ENCODE assay signal across 8 cellular contexts in genomic region chr19:611506-611869, GRCh38. TPM values are rescaled to one million over a fixed set of nuclear protein-coding genes. Genes with fewer than 3 reads are reported as not detected.
A peak's percentile ranks its signal among the peaks of the same experiment; 100 is the strongest.
DNase-seq lines count a peak whose midpoint lies in the region; ATAC-seq, FAIRE-seq and TF ChIP-seq lines count a peak whose summit lies in the region.

No MANE protein-coding gene starts in this region.

- TF ChIP-seq RAD21 in HepG2 (CRISPR knock-in tag; IDR thresholded peaks at IDR 0.05): no peak

- CTCF ChIA-PET in HepG2 (lab: Yijun Ruan, JAX; ENCODE audit: low intra/inter-chr PET ratio, low total read pairs): no interaction called here

- in situ Hi-C loops in HepG2 (cut with HindIII; ENCODE audit: extremely low pct_ligation_motif_present, low pct_unique_long_range_greater_than_20kb): no loop called here

- BruUV-seq in HepG2 (replicated peaks; lab: Mats Ljungman, UMichigan): no TSS peak

- no peak for FAIRE-seq in HepG2 (lab: Jason Lieb, UNC)

- TF ChIP-seq CTCF in GM20000 (IDR thresholded peaks at IDR 0.05; ENCODE audit: extremely low read depth, missing control alignments) (no peak), dorsolateral prefrontal cortex (IDR thresholded peaks at IDR 0.05 in 54 of 56, conservative IDR thresholded peaks at IDR 0.05 in 2 of 56; ENCODE audit: low read depth in 1 of 56, partially characterized antibody in 56 of 56) (no peak), HepG2 (CRISPR knock-in tag; IDR thresholded peaks at IDR 0.05) (no peak)

- no peaks in the 10 kb centered on the region for H4K20me1 ChIP-seq in HepG2 (ENCODE audit: insufficient read depth, low read length)

- peak overlapping the region in 58 of 59 donors; percentile 3 to 97 (median 92) for H3K27ac ChIP-seq in dorsolateral prefrontal cortex
- no peak overlapping the region for H3K27ac ChIP-seq in HepG2 (ENCODE audit: extremely low read length, insufficient read depth, low read length)

- H3K9ac ChIP-seq in HepG2 (ENCODE audit: insufficient read depth, low read depth, low read length): no peak overlapping the region

- no peak overlapping the region for H2AFZ ChIP-seq in HepG2 (ENCODE audit: low read length)

- TF ChIP-seq EP300 in HepG2 (IDR thresholded peaks at IDR 0.05; ENCODE audit: low read depth in 2 of 2, low read length in 2 of 2): no peak
- TF ChIP-seq EP300 in HepG2 (CRISPR knock-in tag; IDR thresholded peaks at IDR 0.05; ENCODE audit: borderline replicate concordance): no peak

- peaks cover 3 to 4% of the 10 kb centered on the region in 2 experiments; a peak in 2 of 5 replicates for H3K36me3 ChIP-seq in HepG2 (replicated peaks in 1 of 2; ENCODE audit: control insufficient read depth in 1 of 2, insufficient read depth in 2 of 2, low read length in 2 of 2)

- H3K4me3 ChIP-seq in dorsolateral prefrontal cortex (peak overlapping the region in 1 of 59 donors; percentile 7), HepG2 (replicated peaks in 1 of 3; ENCODE audit: insufficient read depth in 1 of 3, low read depth in 2 of 3, low read length in 3 of 3) (no peak overlapping the region)

- no peaks in the 10 kb centered on the region for H3K27me3 ChIP-seq in dorsolateral prefrontal cortex
- H3K27me3 ChIP-seq in HepG2 (ENCODE audit: control insufficient read depth in 1 of 2, insufficient read depth in 2 of 2, low read length in 2 of 2): no peaks in the 10 kb centered on the region

- intact Hi-C loops in dorsolateral prefrontal cortex (cut with DNase I) (no loop called here), HepG2 (cut with micrococcal nuclease; ENCODE audit: unreplicated experiment) (no loop called here)

- no peaks in the 10 kb centered on the region for H3K79me2 ChIP-seq in HepG2 (ENCODE audit: insufficient read depth, low read length)

- POLR2A ChIA-PET in HepG2 (lab: Yijun Ruan, JAX): no interaction called here

- ATAC-seq in HepG2 (no peak), GM19467 (IDR thresholded peaks at IDR 0.05; ENCODE audit: unreplicated experiment) (no peak)

- H3K4me1 ChIP-seq in HepG2 (ENCODE audit: insufficient read depth, low read length): no peaks in the 10 kb centered on the region

- 81% methylated on average over 12 of the region's 12 CpGs for WGBS in HepG2 (ENCODE audit: low lambda C conversion rate)

- TF ChIP-seq POLR2A in HepG2 (IDR thresholded peaks at IDR 0.05; ENCODE audit: insufficient read depth in 1 of 2, low read depth in 2 of 2, low read length in 2 of 2): no peak

- H3K9me3 ChIP-seq in HepG2 (ENCODE audit: low read length): no peaks in the 10 kb centered on the region

- H3K4me2 ChIP-seq in HepG2 (ENCODE audit: low read depth, low read length): no peak overlapping the region

- DNase-seq in GM20000 (ENCODE audit: low spot score) (peak; percentile 71), dorsolateral prefrontal cortex (no peak), HepG2 (ENCODE audit: low spot score) (no peak), NCI-H446 (lab: John Stamatoyannopoulos, UW) (no peak), dermis blood vessel endothelial cell (no peak)
- DNase-seq in activated CD4-positive, CD25-positive, alpha-beta regulatory T cell treated with anti-CD3 and anti-CD28 coated beads, Interleukin-2, amount 50 U/mL, for 72 hours: peak; percentile 54
- peak; percentile 56 to 71 for DNase-seq in stimulated activated CD4-positive, alpha-beta T cell treated with anti-CD3 and anti-CD28 coated beads, Interleukin-4, amount 100 ng/mL, for 4 hours

RNA-seq across cellular contexts. Expression of gene HCN2, which starts 21.8 kb away (rescaled TPM):
- total RNA-seq in dorsolateral prefrontal cortex (100 to 1,000 TPM in 109 of 120 experiments, 10 to 100 TPM in 11; 76.8 to 199 (median 123) TPM), HepG2 (2016; rRNA removed; fragmentation: Illumina TruSeq; extraction: Trizol) (not detected in 2 replicates), dermis blood vessel endothelial cell (0.34 and 0.70 TPM in 2 replicates)
- not detected in 2 replicates for total RNA-seq in HepG2 (2016; cell fraction: cytosol; rRNA removed; fragmentation: Illumina TruSeq; extraction: Trizol; ENCODE audit: low read depth)
- not detected in 2 replicates for total RNA-seq in HepG2 (2016; cell fraction: insoluble cytoplasmic fraction; rRNA removed; fragmentation: Illumina TruSeq; extraction: Trizol)
- total RNA-seq in HepG2 (2016; cell fraction: membrane; rRNA removed; fragmentation: Illumina TruSeq; extraction: Trizol): 0.03 TPM in 1 of 2 replicates, not detected in the other
- not detected in 2 replicates for total RNA-seq in HepG2 (2016; cell fraction: nucleus; rRNA removed; fragmentation: Illumina TruSeq; extraction: Trizol)
- polyA plus RNA-seq in HepG2 (2011; rRNA removed): 0.01 and 0.05 TPM in 2 replicates
- polyA plus RNA-seq in HepG2 (2011; cell fraction: cytosol; rRNA removed): 0.07 and 0.09 TPM in 2 replicates
- polyA plus RNA-seq in HepG2 (2011; cell fraction: nucleus; rRNA removed): 0.19 and 0.24 TPM in 2 replicates
- polyA plus RNA-seq in HepG2 (2012): 0.15 and 0.39 TPM in 2 replicates
- polyA plus RNA-seq in HepG2 (2016; cell fraction: cytosol; fragmentation: Illumina TruSeq; extraction: Trizol; ENCODE audit: low read depth): 0.07 TPM in 1 of 2 replicates, not detected in the other
- not detected in 2 replicates for polyA plus RNA-seq in HepG2 (2016; cell fraction: insoluble cytoplasmic fraction; fragmentation: Illumina TruSeq; extraction: Trizol; ENCODE audit: low read depth)
- 0.05 TPM in 1 of 2 replicates, not detected in the other for polyA plus RNA-seq in HepG2 (2016; cell fraction: membrane; fragmentation: Illumina TruSeq; extraction: Trizol; ENCODE audit: low read depth)
- not detected in 2 replicates for polyA plus RNA-seq in HepG2 (2016; cell fraction: nucleus; fragmentation: Illumina TruSeq; extraction: Trizol; ENCODE audit: insufficient read depth, low read depth)
- 0.16 and 9.3 TPM in 2 replicates for polyA minus RNA-seq in HepG2 (2011; rRNA and poly(A)+ RNA removed; ENCODE audit: low replicate concordance)
- not detected in 2 replicates for polyA minus RNA-seq in HepG2 (2011; cell fraction: cytosol; rRNA and poly(A)+ RNA removed)
- not detected in 2 replicates for polyA minus RNA-seq in HepG2 (2011; cell fraction: nucleus; rRNA and poly(A)+ RNA removed)

RNA-seq across cellular contexts. Expression of gene POLRMT, which starts 21.8 kb away (rescaled TPM):
- 10 to 100 TPM; 27.8 to 91.2 (median 61.9) TPM for total RNA-seq in dorsolateral prefrontal cortex
- 52.5 and 78.0 TPM in 2 replicates for total RNA-seq in HepG2 (2016; rRNA removed; fragmentation: Illumina TruSeq; extraction: Trizol)
- total RNA-seq in HepG2 (2016; cell fraction: cytosol; rRNA removed; fragmentation: Illumina TruSeq; extraction: Trizol; ENCODE audit: low read depth): 14.6 and 16.3 TPM in 2 replicates
- total RNA-seq in HepG2 (2016; cell fraction: insoluble cytoplasmic fraction; rRNA removed; fragmentation: Illumina TruSeq; extraction: Trizol): 49.1 and 82.6 TPM in 2 replicates
- total RNA-seq in HepG2 (2016; cell fraction: membrane; rRNA removed; fragmentation: Illumina TruSeq; extraction: Trizol): 30.6 and 32.9 TPM in 2 replicates
- total RNA-seq in HepG2 (2016; cell fraction: nucleus; rRNA removed; fragmentation: Illumina TruSeq; extraction: Trizol): 53.4 and 70.1 TPM in 2 replicates
- polyA plus RNA-seq in HepG2 (2011; rRNA removed): 101 and 114 TPM in 2 replicates
- 20.8 and 36.5 TPM in 2 replicates for polyA plus RNA-seq in HepG2 (2011; cell fraction: cytosol; rRNA removed)
- 255 and 333 TPM in 2 replicates for polyA plus RNA-seq in HepG2 (2011; cell fraction: nucleus; rRNA removed)
- polyA plus RNA-seq in HepG2 (2012): 52.2 and 65.7 TPM in 2 replicates
- polyA plus RNA-seq in HepG2 (2016; cell fraction: cytosol; fragmentation: Illumina TruSeq; extraction: Trizol; ENCODE audit: low read depth): 16.5 and 17.7 TPM in 2 replicates
- 70.9 and 71.7 TPM in 2 replicates for polyA plus RNA-seq in HepG2 (2016; cell fraction: insoluble cytoplasmic fraction; fragmentation: Illumina TruSeq; extraction: Trizol; ENCODE audit: low read depth)
- 34.9 and 37.3 TPM in 2 replicates for polyA plus RNA-seq in HepG2 (2016; cell fraction: membrane; fragmentation: Illumina TruSeq; extraction: Trizol; ENCODE audit: low read depth)
- 138 and 146 TPM in 2 replicates for polyA plus RNA-seq in HepG2 (2016; cell fraction: nucleus; fragmentation: Illumina TruSeq; extraction: Trizol; ENCODE audit: insufficient read depth, low read depth)
- 247 and 377 TPM in 2 replicates for polyA minus RNA-seq in HepG2 (2011; rRNA and poly(A)+ RNA removed; ENCODE audit: low replicate concordance)
- 67.1 and 69.6 TPM in 2 replicates for polyA minus RNA-seq in HepG2 (2011; cell fraction: cytosol; rRNA and poly(A)+ RNA removed)
- 37.9 and 42.3 TPM in 2 replicates for polyA minus RNA-seq in HepG2 (2011; cell fraction: nucleus; rRNA and poly(A)+ RNA removed)
- 29.1 and 37.6 TPM in 2 replicates for total RNA-seq in dermis blood vessel endothelial cell

RNA-seq across cellular contexts. Expression of gene FGF22, which starts 28.2 kb away (rescaled TPM):
- total RNA-seq in dorsolateral prefrontal cortex: 10 to 100 TPM in 2 of 120 experiments, 1 to 10 TPM in 118; 3.6 to 10.1 (median 5.8) TPM
- total RNA-seq in HepG2 (2016; rRNA removed; fragmentation: Illumina TruSeq; extraction: Trizol): 0.24 TPM in 1 of 2 replicates, not detected in the other
- total RNA-seq in HepG2 (2016; cell fraction: cytosol; rRNA removed; fragmentation: Illumina TruSeq; extraction: Trizol; ENCODE audit: low read depth): not detected in 2 replicates
- total RNA-seq in HepG2 (2016; cell fraction: insoluble cytoplasmic fraction; rRNA removed; fragmentation: Illumina TruSeq; extraction: Trizol): 0.09 TPM in 1 of 2 replicates, not detected in the other
- total RNA-seq in HepG2 (2016; cell fraction: membrane; rRNA removed; fragmentation: Illumina TruSeq; extraction: Trizol): 0.17 and 0.19 TPM in 2 replicates
- total RNA-seq in HepG2 (2016; cell fraction: nucleus; rRNA removed; fragmentation: Illumina TruSeq; extraction: Trizol): not detected in 2 replicates
- 0.07 TPM in 1 of 2 replicates, not detected in the other for polyA plus RNA-seq in HepG2 (2011; rRNA removed)
- not detected in 2 replicates for polyA plus RNA-seq in HepG2 (2011; cell fraction: cytosol; rRNA removed)
- polyA plus RNA-seq in HepG2 (2011; cell fraction: nucleus; rRNA removed): not detected in 2 replicates
- 0.09 and 0.27 TPM in 2 replicates for polyA plus RNA-seq in HepG2 (2012)
- polyA plus RNA-seq in HepG2 (2016; cell fraction: cytosol; fragmentation: Illumina TruSeq; extraction: Trizol; ENCODE audit: low read depth): 0.08 and 0.16 TPM in 2 replicates
- polyA plus RNA-seq in HepG2 (2016; cell fraction: insoluble cytoplasmic fraction; fragmentation: Illumina TruSeq; extraction: Trizol; ENCODE audit: low read depth): not detected in 2 replicates
- 0.13 TPM in 1 of 2 replicates, not detected in the other for polyA plus RNA-seq in HepG2 (2016; cell fraction: membrane; fragmentation: Illumina TruSeq; extraction: Trizol; ENCODE audit: low read depth)
- 0.33 TPM in 1 of 2 replicates, not detected in the other for polyA plus RNA-seq in HepG2 (2016; cell fraction: nucleus; fragmentation: Illumina TruSeq; extraction: Trizol; ENCODE audit: insufficient read depth, low read depth)
- polyA minus RNA-seq in HepG2 (2011; rRNA and poly(A)+ RNA removed; ENCODE audit: low replicate concordance): not detected in 2 replicates
- polyA minus RNA-seq in HepG2 (2011; cell fraction: cytosol; rRNA and poly(A)+ RNA removed): not detected in 2 replicates
- polyA minus RNA-seq in HepG2 (2011; cell fraction: nucleus; rRNA and poly(A)+ RNA removed): not detected in 2 replicates
- not detected in 2 replicates for total RNA-seq in dermis blood vessel endothelial cell

RNA-seq across cellular contexts. Expression of gene BSG, which starts 39.1 kb away (rescaled TPM):
- total RNA-seq in dorsolateral prefrontal cortex (100 to 1,000 TPM; 350 to 867 (median 549) TPM), HepG2 (2016; rRNA removed; fragmentation: Illumina TruSeq; extraction: Trizol) (136 and 309 TPM in 2 replicates), dermis blood vessel endothelial cell (356 and 480 TPM in 2 replicates)
- total RNA-seq in HepG2 (2016; cell fraction: cytosol; rRNA removed; fragmentation: Illumina TruSeq; extraction: Trizol; ENCODE audit: low read depth): 81.8 and 84.4 TPM in 2 replicates
- total RNA-seq in HepG2 (2016; cell fraction: insoluble cytoplasmic fraction; rRNA removed; fragmentation: Illumina TruSeq; extraction: Trizol): 114 and 317 TPM in 2 replicates
- total RNA-seq in HepG2 (2016; cell fraction: membrane; rRNA removed; fragmentation: Illumina TruSeq; extraction: Trizol): 96.0 and 109 TPM in 2 replicates
- 271 and 340 TPM in 2 replicates for total RNA-seq in HepG2 (2016; cell fraction: nucleus; rRNA removed; fragmentation: Illumina TruSeq; extraction: Trizol)
- 754 and 1,057 TPM in 2 replicates for polyA plus RNA-seq in HepG2 (2011; rRNA removed)
- 595 and 749 TPM in 2 replicates for polyA plus RNA-seq in HepG2 (2011; cell fraction: cytosol; rRNA removed)
- polyA plus RNA-seq in HepG2 (2011; cell fraction: nucleus; rRNA removed): 561 and 615 TPM in 2 replicates
- polyA plus RNA-seq in HepG2 (2012): 926 and 933 TPM in 2 replicates
- polyA plus RNA-seq in HepG2 (2016; cell fraction: cytosol; fragmentation: Illumina TruSeq; extraction: Trizol; ENCODE audit: low read depth): 148 and 149 TPM in 2 replicates
- polyA plus RNA-seq in HepG2 (2016; cell fraction: insoluble cytoplasmic fraction; fragmentation: Illumina TruSeq; extraction: Trizol; ENCODE audit: low read depth): 179 and 219 TPM in 2 replicates
- polyA plus RNA-seq in HepG2 (2016; cell fraction: membrane; fragmentation: Illumina TruSeq; extraction: Trizol; ENCODE audit: low read depth): 152 and 167 TPM in 2 replicates
- 760 and 837 TPM in 2 replicates for polyA plus RNA-seq in HepG2 (2016; cell fraction: nucleus; fragmentation: Illumina TruSeq; extraction: Trizol; ENCODE audit: insufficient read depth, low read depth)
- polyA minus RNA-seq in HepG2 (2011; rRNA and poly(A)+ RNA removed; ENCODE audit: low replicate concordance): 426 and 707 TPM in 2 replicates
- 369 and 454 TPM in 2 replicates for polyA minus RNA-seq in HepG2 (2011; cell fraction: cytosol; rRNA and poly(A)+ RNA removed)
- polyA minus RNA-seq in HepG2 (2011; cell fraction: nucleus; rRNA and poly(A)+ RNA removed): 97.1 and 115 TPM in 2 replicates

RNA-seq across cellular contexts. Expression of gene RNF126, which starts 51.5 kb away (rescaled TPM):
- 10 to 100 TPM; 22.4 to 58.2 (median 41.2) TPM for total RNA-seq in dorsolateral prefrontal cortex
- 18.5 and 34.0 TPM in 2 replicates for total RNA-seq in HepG2 (2016; rRNA removed; fragmentation: Illumina TruSeq; extraction: Trizol)
- total RNA-seq in HepG2 (2016; cell fraction: cytosol; rRNA removed; fragmentation: Illumina TruSeq; extraction: Trizol; ENCODE audit: low read depth): 60.7 and 62.9 TPM in 2 replicates
- total RNA-seq in HepG2 (2016; cell fraction: insoluble cytoplasmic fraction; rRNA removed; fragmentation: Illumina TruSeq; extraction: Trizol): 14.0 and 32.5 TPM in 2 replicates
- 51.8 and 70.5 TPM in 2 replicates for total RNA-seq in HepG2 (2016; cell fraction: membrane; rRNA removed; fragmentation: Illumina TruSeq; extraction: Trizol)
- total RNA-seq in HepG2 (2016; cell fraction: nucleus; rRNA removed; fragmentation: Illumina TruSeq; extraction: Trizol): 20.4 and 26.7 TPM in 2 replicates
- 23.2 and 24.6 TPM in 2 replicates for polyA plus RNA-seq in HepG2 (2011; rRNA removed)
- 21.4 and 33.6 TPM in 2 replicates for polyA plus RNA-seq in HepG2 (2011; cell fraction: cytosol; rRNA removed)
- 96.9 and 98.7 TPM in 2 replicates for polyA plus RNA-seq in HepG2 (2011; cell fraction: nucleus; rRNA removed)
- polyA plus RNA-seq in HepG2 (2012): 47.4 and 51.2 TPM in 2 replicates
- 83.7 and 90.8 TPM in 2 replicates for polyA plus RNA-seq in HepG2 (2016; cell fraction: cytosol; fragmentation: Illumina TruSeq; extraction: Trizol; ENCODE audit: low read depth)
- 29.9 and 39.9 TPM in 2 replicates for polyA plus RNA-seq in HepG2 (2016; cell fraction: insoluble cytoplasmic fraction; fragmentation: Illumina TruSeq; extraction: Trizol; ENCODE audit: low read depth)
- 79.7 and 88.6 TPM in 2 replicates for polyA plus RNA-seq in HepG2 (2016; cell fraction: membrane; fragmentation: Illumina TruSeq; extraction: Trizol; ENCODE audit: low read depth)
- polyA plus RNA-seq in HepG2 (2016; cell fraction: nucleus; fragmentation: Illumina TruSeq; extraction: Trizol; ENCODE audit: insufficient read depth, low read depth): 75.9 and 77.0 TPM in 2 replicates
- polyA minus RNA-seq in HepG2 (2011; rRNA and poly(A)+ RNA removed; ENCODE audit: low replicate concordance): 10.7 and 26.6 TPM in 2 replicates
- 18.3 and 21.9 TPM in 2 replicates for polyA minus RNA-seq in HepG2 (2011; cell fraction: cytosol; rRNA and poly(A)+ RNA removed)
- 28.0 and 36.3 TPM in 2 replicates for polyA minus RNA-seq in HepG2 (2011; cell fraction: nucleus; rRNA and poly(A)+ RNA removed)
- 25.0 and 38.8 TPM in 2 replicates for total RNA-seq in dermis blood vessel endothelial cell

Comparison
In these comparisons a context has a peak if more than half of its experiments do, and no peak if none do; other contexts are left out.
1. DNase-seq: peak in GM20000 (single experiment), activated CD4-positive, CD25-positive, alpha-beta regulatory T cell treated with anti-CD3 and anti-CD28 coated beads, Interleukin-2, amount 50 U/mL, for 72 hours (single experiment) and stimulated activated CD4-positive, alpha-beta T cell treated with anti-CD3 and anti-CD28 coated beads, Interleukin-4, amount 100 ng/mL, for 4 hours (2 of 2); none in dorsolateral prefrontal cortex (0 of 10), HepG2 (single experiment), NCI-H446 (0 of 2) and dermis blood vessel endothelial cell (single experiment).
2. RNA of gene HCN2, which starts 21.8 kb away (total RNA-seq): 76.8 to 199 TPM in dorsolateral prefrontal cortex; 0.34 to 0.70 TPM in dermis blood vessel endothelial cell and 0.03 TPM in HepG2; every median in the first group is over 10 times any median in the second.